ENCODE assay signal across 15 cellular contexts in the genomic region with DNA sequence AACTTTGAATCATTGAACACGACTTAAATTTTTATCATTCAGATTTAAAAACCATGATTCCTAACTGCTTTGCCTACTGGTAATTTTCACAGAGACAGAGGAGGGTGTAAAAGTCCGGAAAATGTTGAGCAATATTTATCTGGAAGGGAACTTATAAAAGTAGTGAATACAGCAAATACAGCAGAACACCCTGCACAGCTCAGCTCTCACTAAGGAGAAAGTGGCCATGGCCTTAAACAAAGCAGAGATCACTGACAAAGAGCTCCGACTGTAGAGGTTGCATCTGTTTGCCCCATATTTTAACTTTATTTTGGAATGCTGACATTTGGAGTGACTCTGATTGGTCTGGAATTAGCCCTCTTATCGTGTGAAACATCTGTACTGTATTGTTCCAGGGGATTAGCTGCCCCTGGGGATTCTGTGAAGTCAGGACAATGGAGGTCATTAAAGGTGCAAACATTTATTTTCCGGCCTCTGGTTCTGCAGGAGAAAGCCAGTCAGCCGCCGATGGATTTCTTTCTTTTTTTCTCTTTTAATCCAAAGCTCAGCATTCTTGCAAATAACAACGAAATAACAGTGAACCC.
DNase-seq lines count a peak whose midpoint lies in the region; ATAC-seq and TF ChIP-seq lines count a peak whose summit lies in the region.
"Had no signal": no experiment of that assay in that cellular context is flagged by ENCODE, and none has a peak within 500 bp of the region (broad histone marks: within the 10 kb centered on the region; RNA-seq: fewer than 3 reads in every experiment).

No MANE protein-coding gene starts in this region.

- POLR2A ChIA-PET in naive thymus-derived CD8-positive, alpha-beta T cell (lab: Charles Lee) = no interaction called here

- H3K9me3 ChIP-seq in BE2C = no peaks in the 10 kb centered on the region
- H3K9me3 ChIP-seq: esophagus muscularis mucosa, SK-N-SH, thoracic aorta had no signal

- H3K36me3 ChIP-seq in BE2C = no peaks in the 10 kb centered on the region
- H3K36me3 ChIP-seq: esophagus muscularis mucosa, thoracic aorta had no signal

- DNase-seq in BE2C (no peak), NCI-H69 (lab: John Stamatoyannopoulos, UW) (peak; percentile 74), fibroblast of the aortic adventitia (ENCODE audit: low read depth) (peak; percentile 29), mesothelial cell of epicardium (ENCODE audit: low spot score in 2 of 2, unreplicated experiment in 2 of 2) (no peak), glomerular visceral epithelial cell (ENCODE audit: extremely low spot score) (no peak)
- no peak for DNase-seq in stimulated activated CD8-positive, alpha-beta memory T cell treated with anti-CD3 and anti-CD28 coated beads, Interleukin-4, amount 100 ng/mL, for 48 hours
- DNase-seq in naive thymus-derived CD8-positive, alpha-beta T cell = no peak
- DNase-seq: activated B cell treated with CpG ODN at 0.5 μM for 24 hours; activated T-cell treated with anti-CD3 and anti-CD28 coated beads, Interleukin-2, amount 50 U/mL, for 48 hours; DND-41; SK-N-SH had no signal

- H3K27ac Mint-ChIP-seq in mesothelial cell of epicardium = peak overlapping the region; percentile 79
- no peak overlapping the region for H3K27ac Mint-ChIP-seq in naive thymus-derived CD8-positive, alpha-beta T cell
- H3K27ac Mint-ChIP-seq: activated B cell treated with CpG ODN at 0.5 μM for 24 hours had no signal

- no peaks in the 10 kb centered on the region for H3K9me3 Mint-ChIP-seq in mesothelial cell of epicardium
- peaks cover 0 to 23% (median 7%) of the 10 kb centered on the region in 9 donors for H3K9me3 Mint-ChIP-seq in naive thymus-derived CD8-positive, alpha-beta T cell

- H3K36me3 Mint-ChIP-seq in mesothelial cell of epicardium = no peaks in the 10 kb centered on the region
- no peaks in the 10 kb centered on the region for H3K36me3 Mint-ChIP-seq in naive thymus-derived CD8-positive, alpha-beta T cell

- H3K27me3 Mint-ChIP-seq in mesothelial cell of epicardium (ENCODE audit: low read depth) = no peaks in the 10 kb centered on the region
- no peaks in the 10 kb centered on the region for H3K27me3 Mint-ChIP-seq in naive thymus-derived CD8-positive, alpha-beta T cell
- H3K27me3 Mint-ChIP-seq: activated B cell treated with CpG ODN at 0.5 μM for 24 hours had no signal

- H3K4me3 ChIP-seq in BE2C (ENCODE audit: low read depth, low read length) (peak overlapping the region; percentile 19), fibroblast of the aortic adventitia (ENCODE audit: low read depth, low read length) (no peak overlapping the region)
- H3K4me3 ChIP-seq: thoracic aorta had no signal

- no peak for ATAC-seq in GM18868 (IDR thresholded peaks at IDR 0.05; ENCODE audit: unreplicated experiment)
- ATAC-seq in naive thymus-derived CD8-positive, alpha-beta T cell = no peak

- H3K4me3 Mint-ChIP-seq in mesothelial cell of epicardium = no peak overlapping the region
- H3K4me3 Mint-ChIP-seq in naive thymus-derived CD8-positive, alpha-beta T cell = no peak overlapping the region
- H3K4me3 Mint-ChIP-seq: activated B cell treated with CpG ODN at 0.5 μM for 24 hours had no signal

- H3K4me1 ChIP-seq in BE2C = peaks cover 4% of the 10 kb centered on the region; the same call in 1 of the 2 replicates
- H3K4me1 ChIP-seq: parathyroid adenoma had no signal

- peaks cover 65% of the 10 kb centered on the region for H3K4me1 Mint-ChIP-seq in mesothelial cell of epicardium
- H3K4me1 Mint-ChIP-seq in naive thymus-derived CD8-positive, alpha-beta T cell = no peaks in the 10 kb centered on the region
- H3K4me1 Mint-ChIP-seq: activated B cell treated with CpG ODN at 0.5 μM for 24 hours had no signal

- no peaks in the 10 kb centered on the region for H3K27me3 ChIP-seq in BE2C
- H3K27me3 ChIP-seq: esophagus muscularis mucosa had no signal

- TF ChIP-seq CTCF in BE2C (IDR thresholded peaks at IDR 0.05; ENCODE audit: low read depth, low read length) (no peak), fibroblast of the aortic adventitia (IDR thresholded peaks at IDR 0.05; ENCODE audit: insufficient read depth, low read length) (no peak), mesothelial cell of epicardium (IDR thresholded peaks at IDR 0.05; ENCODE audit: unreplicated experiment) (no peak)

Comparison
In these comparisons a context has a peak if more than half of its experiments do, and no peak if none do; other contexts are left out.
1. DNase-seq: peak in NCI-H69 (single experiment) and fibroblast of the aortic adventitia (single experiment); none in BE2C (single experiment), mesothelial cell of epicardium (0 of 2), stimulated activated CD8-positive, alpha-beta memory T cell treated with anti-CD3 and anti-CD28 coated beads, Interleukin-4, amount 100 ng/mL, for 48 hours (single experiment), naive thymus-derived CD8-positive, alpha-beta T cell (0 of 10) and glomerular visceral epithelial cell (single experiment).